20 cellular contexts compared by ENCODE assay signal in the genomic region with DNA sequence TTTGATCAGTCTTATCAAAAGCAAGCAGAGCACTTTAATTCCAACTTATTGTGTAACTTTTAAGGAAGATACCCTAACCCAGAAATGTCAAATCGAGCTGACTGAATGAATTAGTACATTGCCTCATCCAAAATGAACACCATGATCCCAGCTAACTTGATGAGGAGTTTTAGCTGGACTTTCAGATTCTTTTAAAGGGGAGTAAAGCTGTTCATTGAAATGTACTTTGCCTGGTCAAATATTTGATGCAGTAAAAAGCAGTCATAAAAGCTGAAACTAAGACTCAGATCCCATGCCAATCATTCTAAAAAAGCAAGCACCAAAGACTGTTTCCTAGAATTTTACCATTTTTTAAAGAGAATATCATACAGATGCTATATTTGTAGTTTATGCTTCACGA.
"Had no signal": no experiment of that assay in that cellular context is flagged by ENCODE, and none has a peak within 500 bp of the region (broad histone marks: within the 10 kb centered on the region; RNA-seq: fewer than 3 reads in every experiment).

No MANE protein-coding gene starts in this region.

- ATAC-seq: Panc1, PC-3 had no signal

- H3K4me2 ChIP-seq: SK-N-SH had no signal

- H3K4me3 ChIP-seq: MG63 had no signal

- H3K27ac ChIP-seq: RWPE1 had no signal

- DNase-seq: IMR-90, Karpas-422, KG1, MG63, NCI-H1105, NCI-H1417, NCI-H1436 treated with DMSO at 0.1 percent for 48 hours, NCI-H1694, NCI-H187 treated with DMSO at 0.1 percent for 48 hours, NCI-H2029 treated with DMSO at 0.1 percent for 48 hours, NCI-H2171 treated with DMSO at 0.1 percent for 48 hours, NCI-H2227 treated with DMSO at 0.1 percent for 48 hours, NCI-H524, NCI-H526 treated with DMSO at 0.1 percent for 48 hours, NCI-H748 treated with DMSO at 0.1 percent for 48 hours, PC-3, SHP77, SK-N-SH had no signal

- H3K27me3 ChIP-seq: MG63 had no signal

- H3K36me3 ChIP-seq: MG63 had no signal

- H3K9me2 ChIP-seq: SK-N-SH had no signal

- H3K9me3 ChIP-seq: MG63, SK-N-SH had no signal
